24 cellular contexts compared by ENCODE assay signal in the genomic region with DNA sequence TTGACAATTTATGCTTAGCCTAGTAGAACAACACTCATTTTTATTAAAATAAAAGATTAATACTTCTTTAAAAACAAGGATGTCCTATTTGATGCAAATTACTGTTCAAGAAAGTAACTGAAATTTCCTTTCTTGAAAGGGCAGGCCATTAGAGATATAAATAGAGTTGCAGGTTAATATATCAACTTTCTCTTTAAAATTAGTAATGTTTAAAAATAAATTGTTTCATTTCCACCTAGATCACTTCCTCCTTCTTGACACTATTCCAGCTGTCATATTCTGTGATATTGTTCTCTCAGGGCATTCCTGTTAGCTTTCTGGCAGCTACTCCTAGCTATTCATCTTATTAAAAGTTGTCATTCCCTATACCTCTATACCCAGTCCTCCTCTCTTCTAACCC.
DNase-seq lines count a peak whose midpoint lies in the region; ATAC-seq and TF ChIP-seq lines count a peak whose summit lies in the region.
"Had no signal": no experiment of that assay in that cellular context is flagged by ENCODE, and none has a peak within 500 bp of the region (broad histone marks: within the 10 kb centered on the region; RNA-seq: fewer than 3 reads in every experiment).

No MANE protein-coding gene starts in this region.

- no peaks in the 10 kb centered on the region for H3K36me3 Mint-ChIP-seq in activated naive CD4-positive, alpha-beta T cell treated with anti-CD3 and anti-CD28 coated beads for 36 hours (ENCODE audit: low read depth)
- H3K36me3 Mint-ChIP-seq: activated naive CD8-positive, alpha-beta T cell treated with anti-CD3 and anti-CD28 coated beads for 36 hours had no signal

- no peaks in the 10 kb centered on the region for H3K4me1 Mint-ChIP-seq in activated naive CD4-positive, alpha-beta T cell treated with anti-CD3 and anti-CD28 coated beads for 36 hours (ENCODE audit: low read depth)
- H3K4me1 Mint-ChIP-seq: activated naive CD8-positive, alpha-beta T cell treated with anti-CD3 and anti-CD28 coated beads for 36 hours; brain had no signal

- DNase-seq in T-helper 9 cell (no peak), thyroid gland (no peak), DMS79 treated with DMSO at 0.1 percent for 48 hours (lab: John Stamatoyannopoulos, UW) (no peak)
- no peak for DNase-seq in activated naive CD4-positive, alpha-beta T cell treated with anti-CD3 and anti-CD28 coated beads for 36 hours
- DNase-seq: activated CD4-positive, alpha-beta T cell treated with anti-CD3 and anti-CD28 coated beads for 1 hour; activated naive CD8-positive, alpha-beta T cell treated with anti-CD3 and anti-CD28 coated beads for 36 hours; activated T-cell treated with anti-CD3 and anti-CD28 coated beads, Interleukin-2, amount 50 U/mL, for 72 hours; Calu3; colonic mucosa; NCI-H187; stimulated activated CD4-positive, alpha-beta T cell treated with anti-CD3 and anti-CD28 coated beads, Interleukin-4, amount 100 ng/mL, for 1 hour; stomach; upper lobe of right lung had no signal

- TF ChIP-seq CTCF in thyroid gland (IDR thresholded peaks at IDR 0.05) = no peak

- H3K4me1 ChIP-seq in thyroid gland = no peaks in the 10 kb centered on the region
- H3K4me1 ChIP-seq: BLaER1, colonic mucosa, stomach, upper lobe of right lung had no signal

- no peaks in the 10 kb centered on the region for H3K9me3 ChIP-seq in thyroid gland
- H3K9me3 ChIP-seq: BLaER1, colonic mucosa, neutrophil, stomach, upper lobe of right lung had no signal

- peak; percentile 68 for ATAC-seq in GM18517 (IDR thresholded peaks at IDR 0.05; ENCODE audit: unreplicated experiment)
- peak; percentile 61 for ATAC-seq in GM21515 (IDR thresholded peaks at IDR 0.05; ENCODE audit: unreplicated experiment)
- ATAC-seq in HG03060 (IDR thresholded peaks at IDR 0.05; ENCODE audit: low read depth, unreplicated experiment) = peak; percentile 57
- peak; percentile 67 for ATAC-seq in HG03520 (IDR thresholded peaks at IDR 0.05; ENCODE audit: unreplicated experiment)
- ATAC-seq: activated T-cell treated with anti-CD3 and anti-CD28 coated beads, Interleukin-2, amount 50 U/mL, for 72 hours; K562; upper lobe of right lung had no signal

- H3K36me3 ChIP-seq in thyroid gland = no peaks in the 10 kb centered on the region
- H3K36me3 ChIP-seq: BLaER1, colonic mucosa, neutrophil, stomach, upper lobe of right lung had no signal

- no peak for TF ChIP-seq POLR2A in thyroid gland (IDR thresholded peaks at IDR 0.05)

- H3K4me3 Mint-ChIP-seq in activated naive CD4-positive, alpha-beta T cell treated with anti-CD3 and anti-CD28 coated beads for 36 hours = no peak overlapping the region
- H3K4me3 Mint-ChIP-seq: activated naive CD8-positive, alpha-beta T cell treated with anti-CD3 and anti-CD28 coated beads for 36 hours; activated T-cell treated with anti-CD3 and anti-CD28 coated beads, Interleukin-2, amount 50 U/mL, for 72 hours; brain had no signal

- no peaks in the 10 kb centered on the region for H3K27me3 Mint-ChIP-seq in activated naive CD4-positive, alpha-beta T cell treated with anti-CD3 and anti-CD28 coated beads for 36 hours (ENCODE audit: low read depth)
- H3K27me3 Mint-ChIP-seq: activated naive CD8-positive, alpha-beta T cell treated with anti-CD3 and anti-CD28 coated beads for 36 hours; brain had no signal

- H3K27ac Mint-ChIP-seq in activated naive CD4-positive, alpha-beta T cell treated with anti-CD3 and anti-CD28 coated beads for 36 hours = no peak overlapping the region
- H3K27ac Mint-ChIP-seq: activated naive CD8-positive, alpha-beta T cell treated with anti-CD3 and anti-CD28 coated beads for 36 hours; activated T-cell treated with anti-CD3 and anti-CD28 coated beads, Interleukin-2, amount 50 U/mL, for 72 hours; brain had no signal

- H3K27me3 ChIP-seq in thyroid gland = no peaks in the 10 kb centered on the region
- H3K27me3 ChIP-seq: BLaER1, colonic mucosa, hepatocyte, neutrophil, stomach, upper lobe of right lung had no signal

- H3K4me3 ChIP-seq in thyroid gland (replicated peaks in 1 of 3) = no peak overlapping the region
- H3K4me3 ChIP-seq: BLaER1, colonic mucosa, hepatocyte, K562, lung, smooth muscle cell, stomach, upper lobe of right lung had no signal

- peaks cover 4% of the 10 kb centered on the region for H3K9me3 Mint-ChIP-seq in activated naive CD4-positive, alpha-beta T cell treated with anti-CD3 and anti-CD28 coated beads for 36 hours
- H3K9me3 Mint-ChIP-seq: activated naive CD8-positive, alpha-beta T cell treated with anti-CD3 and anti-CD28 coated beads for 36 hours; activated T-cell treated with anti-CD3 and anti-CD28 coated beads, Interleukin-2, amount 50 U/mL, for 72 hours had no signal

- CTCF ChIA-PET in activated naive CD4-positive, alpha-beta T cell treated with anti-CD3 and anti-CD28 coated beads for 36 hours (lab: Charles Lee) = interaction anchor here (1.0 to 1.1 kb wide), 2 partner anchors 12 to 354 kb away, joined by 3 to 6 read pairs; no protein-coding TSS in a partner anchor

- H3K27ac ChIP-seq in thyroid gland = no peak overlapping the region
- H3K27ac ChIP-seq: BLaER1, colonic mucosa, hepatocyte, neutrophil, stomach, upper lobe of right lung had no signal

- intact Hi-C loops in activated naive CD4-positive, alpha-beta T cell treated with anti-CD3 and anti-CD28 coated beads for 36 hours (cut with micrococcal nuclease) = loop anchor here (1.0 to 10.0 kb wide), 4 partner anchors 352 to 489 kb away; no protein-coding TSS in a partner anchor
- intact Hi-C loops in thyroid gland (cut with DNase I) = no loop called here
